ENCODE assay signal across 9 cellular contexts in genomic region chr6:84220809-84221409, GRCh38. TPM values are rescaled to one million over a fixed set of nuclear protein-coding genes. Genes with fewer than 3 reads are reported as not detected.
A peak's percentile ranks its signal among the peaks of the same experiment; 100 is the strongest.
DNase-seq lines count a peak whose midpoint lies in the region; ATAC-seq, FAIRE-seq and TF ChIP-seq lines count a peak whose summit lies in the region.
"Had no signal": no experiment of that assay in that cellular context is flagged by ENCODE, and none has a peak within 500 bp of the region (broad histone marks: within the 10 kb centered on the region; RNA-seq: fewer than 3 reads in every experiment).

No MANE protein-coding gene starts in this region.

- no peak overlapping the region for H2BK120ac ChIP-seq in IMR-90 (ENCODE audit: low read depth, low read length)

- no peak overlapping the region for H2AFZ ChIP-seq in IMR-90 (replicated peaks; ENCODE audit: low read length, poor library complexity)

- POLR2A ChIA-PET in IMR-90 (lab: Charles Lee; ENCODE audit: unreplicated experiment): no interaction called here

- H3K79me1 ChIP-seq in IMR-90 (ENCODE audit: low read depth in 1 of 2, low read length in 2 of 2): no peaks in the 10 kb centered on the region

- no peak overlapping the region for H3K18ac ChIP-seq in IMR-90 (ENCODE audit: low read depth, low read length)

- no peak for DNase-seq in D721Med (ENCODE audit: insufficient read length, low spot score)
- peak; percentile 36 for DNase-seq in IMR-90
- DNase-seq in body of pancreas: no peak
- peak; percentile 56 for DNase-seq in midbrain (lab: John Stamatoyannopoulos, UW)
- DNase-seq in stimulated activated CD4-positive, alpha-beta T cell treated with anti-CD3 and anti-CD28 coated beads, Interleukin-4, amount 100 ng/mL, for 4 hours: no peak
- no peak for DNase-seq in stimulated activated naive CD8-positive, alpha-beta T cell treated with anti-CD3 and anti-CD28 coated beads, Interleukin-15, Interleukin-2, amounts not matched to agents 100 U/mL and 50 U/mL, for 24 hours
- DNase-seq in GF-D8 (lab: John Stamatoyannopoulos, UW): no peak

- H4K20me1 ChIP-seq in IMR-90 (ENCODE audit: insufficient read depth, low read length): no peaks in the 10 kb centered on the region

- no peak overlapping the region for H4K8ac ChIP-seq in IMR-90 (ENCODE audit: low read depth in 2 of 2, low read length in 2 of 2)

- no peak overlapping the region for H4K91ac ChIP-seq in IMR-90 (ENCODE audit: insufficient read depth, low read depth, low read length)

- H3K4me1 ChIP-seq in IMR-90 (ENCODE audit: control insufficient read depth, insufficient read depth, low read length) (no peaks in the 10 kb centered on the region), body of pancreas (no peaks in the 10 kb centered on the region)

- H2BK20ac ChIP-seq in IMR-90 (ENCODE audit: low read depth, low read length): no peak overlapping the region

- no peak overlapping the region for H3K9ac ChIP-seq in IMR-90 (ENCODE audit: low read depth, low read length)
- H3K9ac ChIP-seq: KMS-11 had no signal

- H3K4me3 ChIP-seq in IMR-90 (ENCODE audit: insufficient read depth, low read depth, low read length) (no peak overlapping the region), body of pancreas (no peak overlapping the region)

- peak; percentile 56 for TF ChIP-seq CTCF in D721Med (IDR thresholded peaks at IDR 0.05; ENCODE audit: insufficient read depth, missing control alignments)
- TF ChIP-seq CTCF in IMR-90 (conservative IDR thresholded peaks at IDR 0.05; ENCODE audit: low read depth, low read length): peak; percentile 63
- peak; percentile 8 to 46 (median 38) for TF ChIP-seq CTCF in body of pancreas (IDR thresholded peaks at IDR 0.05)

- dilution Hi-C loops in IMR-90 (cut with HindIII; ENCODE audit: low sequenced_read_pairs, unreplicated experiment): no loop called here

- H2AK9ac ChIP-seq in IMR-90 (replicated peaks; ENCODE audit: low read depth, low read length, poor library complexity): no peak overlapping the region

- H2BK15ac ChIP-seq in IMR-90 (ENCODE audit: low read depth, low read length): no peak overlapping the region

- no peak for TF ChIP-seq POLR2A in IMR-90 (IDR thresholded peaks at IDR 0.05; ENCODE audit: low read depth, low read length)
- TF ChIP-seq POLR2A in body of pancreas (IDR thresholded peaks at IDR 0.05): no peak

- in situ Hi-C loops in IMR-90 (cut with MboI; ENCODE audit: low sequenced_read_pairs): loop anchor here (5.0 to 25.0 kb wide), 2 partner anchors 329 to 609 kb away; no protein-coding TSS in a partner anchor

- H3K9me3 ChIP-seq in IMR-90 (ENCODE audit: control insufficient read depth, insufficient read depth, low read length): no peaks in the 10 kb centered on the region
- no peaks in the 10 kb centered on the region for H3K9me3 ChIP-seq in body of pancreas

- H2BK5ac ChIP-seq in IMR-90 (ENCODE audit: low read depth, low read length, poor library complexity, severe bottlenecking): no peak overlapping the region

- 67% methylated on average over 2 of the region's 3 CpGs; no CpG with 5 or more reads in 1 of the 2 experiments for WGBS in IMR-90 (ENCODE audit: extremely low coverage in 2 of 2, insufficient read length in 1 of 2), 2 experiments
- 55 to 62% methylated on average over 3 of the region's 3 CpGs for WGBS in body of pancreas, 2 donors

- FAIRE-seq in D721Med (lab: Jason Lieb, UNC): peak; percentile 32

- H2AK5ac ChIP-seq in IMR-90 (ENCODE audit: low read depth, low read length): no peak overlapping the region

- CTCF ChIA-PET in IMR-90 (lab: Yijun Ruan, JAX): interaction anchor here (0.6 to 1.8 kb wide), 6 partner anchors 11 to 606 kb away, joined by 3 to 6 read pairs (median 4); no protein-coding TSS in a partner anchor

- H3K23ac ChIP-seq in IMR-90 (ENCODE audit: low read depth, low read length): no peak overlapping the region

- H3K4me2 ChIP-seq in IMR-90 (ENCODE audit: low read depth, low read length): no peak overlapping the region
- H3K4me2 ChIP-seq: KMS-11 had no signal

- peak; percentile 64 for TF ChIP-seq RAD21 in IMR-90 (IDR thresholded peaks at IDR 0.05; ENCODE audit: low read length)

- H3K27ac ChIP-seq in IMR-90 (ENCODE audit: insufficient read depth, low read length) (no peak overlapping the region), body of pancreas (no peak overlapping the region)
- H3K27ac ChIP-seq: KMS-11 had no signal

- ATAC-seq in IMR-90 (ENCODE audit: low read depth) (0 out of 2 replicates have a peak, but pooled peaks have one; percentile 54), body of pancreas (no peak), GM21717 (IDR thresholded peaks at IDR 0.05; ENCODE audit: unreplicated experiment) (no peak)
- no peak for ATAC-seq in stimulated activated naive CD8-positive, alpha-beta T cell treated with anti-CD3 and anti-CD28 coated beads, Interleukin-15, Interleukin-2, amounts not matched to agents 100 U/mL and 50 U/mL, for 24 hours

- no peak overlapping the region for H3K14ac ChIP-seq in IMR-90 (replicated peaks; ENCODE audit: low read depth, low read length)

- no peaks in the 10 kb centered on the region for H3K36me3 ChIP-seq in IMR-90 (ENCODE audit: control insufficient read depth, insufficient read depth, low read length)
- H3K36me3 ChIP-seq in body of pancreas (replicated peaks in 1 of 2; ENCODE audit: insufficient read depth in 1 of 2, low read depth in 2 of 2): no peaks in the 10 kb centered on the region

- H3K56ac ChIP-seq in IMR-90 (ENCODE audit: extremely low read depth, insufficient read depth, low read length): no peak overlapping the region

- H4K5ac ChIP-seq in IMR-90 (ENCODE audit: low read depth, low read length): no peak overlapping the region

- intact Hi-C loops in IMR-90 (cut with micrococcal nuclease) (loop anchor here (1.0 to 5.0 kb wide), 3 partner anchors 337 to 684 kb away; no protein-coding TSS in a partner anchor), body of pancreas (cut with DNase I) (loop anchor here (5.0 kb wide), 1 partner anchor 334 kb away; no protein-coding TSS in a partner anchor)

- no peaks in the 10 kb centered on the region for H3K9me1 ChIP-seq in IMR-90 (ENCODE audit: insufficient read depth, low read length)

- no TSS peak for BruUV-seq in IMR-90 (replicated peaks; lab: Mats Ljungman, UMichigan)

- H3K4ac ChIP-seq in IMR-90 (ENCODE audit: low read depth, low read length): no peak overlapping the region

- H3K27me3 ChIP-seq in IMR-90 (ENCODE audit: control insufficient read depth, insufficient read depth, low read length) (no peaks in the 10 kb centered on the region), body of pancreas (no peaks in the 10 kb centered on the region)

TF ChIP-seq in IMR-90, 13 proteins besides CTCF, POLR2A, EP300 and RAD21:
- TF ChIP-seq SMC3 (IDR thresholded peaks at IDR 0.05; ENCODE audit: low read depth, low read length) (peak; percentile 52), MXI1 (IDR thresholded peaks at IDR 0.05; ENCODE audit: borderline replicate concordance, low read depth, low read length) (no peak)

RNA-seq across cellular contexts. Expression of gene CEP162, which starts 6.5 kb away (rescaled TPM):
- 1.6 and 4.7 TPM in 2 replicates for total RNA-seq in IMR-90 (2012; rRNA removed)
- polyA plus RNA-seq in IMR-90 (2012; rRNA removed): 1.0 and 1.2 TPM in 2 replicates
- 0.05 and 0.11 TPM in 2 replicates for polyA plus RNA-seq in IMR-90 (2012; cell fraction: cytosol; rRNA removed)
- polyA plus RNA-seq in IMR-90 (2012; cell fraction: nucleus; rRNA removed; ENCODE audit: low replicate concordance): 0.10 and 1.00 TPM in 2 replicates
- total RNA-seq in body of pancreas: 1 to 10 TPM; 3.0 to 9.6 TPM

Comparison
In these comparisons a context has a peak if more than half of its experiments do, and no peak if none do; other contexts are left out.
1. DNase-seq: peak in IMR-90 (single experiment) and midbrain (single experiment); none in D721Med (single experiment), body of pancreas (0 of 4), stimulated activated CD4-positive, alpha-beta T cell treated with anti-CD3 and anti-CD28 coated beads, Interleukin-4, amount 100 ng/mL, for 4 hours (0 of 2), stimulated activated naive CD8-positive, alpha-beta T cell treated with anti-CD3 and anti-CD28 coated beads, Interleukin-15, Interleukin-2, amounts not matched to agents 100 U/mL and 50 U/mL, for 24 hours (single experiment) and GF-D8 (single experiment).
2. Peak in every context shown above with its lines, with median percentiles within 50 percentile points of each other: CTCF ChIP-seq.